ENCODE assay signal across 8 cellular contexts in genomic region chr6:53065266-53066058, GRCh38. TPM values are rescaled to one million over a fixed set of nuclear protein-coding genes. Genes with fewer than 3 reads are reported as not detected.
DNase-seq lines count a peak whose midpoint lies in the region; ATAC-seq and TF ChIP-seq lines count a peak whose summit lies in the region.

TSS of gene FBXO9 (plus strand) at chr6:53065404. CDS start at chr6:53065790, 386 bp downstream.

- peak within 1 kb of the TSS; percentile 55 for H3K27ac ChIP-seq in CD8-positive, alpha-beta T cell (ENCODE audit: low read depth, low read length)
- H3K27ac ChIP-seq in gastroesophageal sphincter (peak within 1 kb of the TSS; percentile 80 to 96 (median 90)), temporal lobe (ENCODE audit: low read depth, low read length) (peak within 1 kb of the TSS; percentile 97)

- H3K27ac Mint-ChIP-seq in CD8-positive, alpha-beta T cell: peak within 1 kb of the TSS; percentile 98

- peaks cover 17% of the 10 kb centered on the region for H3K36me3 Mint-ChIP-seq in CD8-positive, alpha-beta T cell

- POLR2A ChIA-PET in CD8-positive, alpha-beta T cell (lab: Charles Lee): interaction anchor here (1.0 kb wide), 1 partner anchor 81 kb away, joined by 4 read pairs; no protein-coding TSS in a partner anchor

- H3K4me1 Mint-ChIP-seq in CD8-positive, alpha-beta T cell (ENCODE audit: low read depth): peaks cover 53% of the 10 kb centered on the region

- no peaks in the 10 kb centered on the region for H3K9me3 Mint-ChIP-seq in CD8-positive, alpha-beta T cell

- CTCF ChIA-PET in CD8-positive, alpha-beta T cell (lab: Charles Lee): interaction anchor here (1.0 to 1.4 kb wide), 3 partner anchors 70 to 802 kb away, joined by 3 to 7 read pairs (median 3); partner anchors contain the start of gene GSTA4

- no peak for TF ChIP-seq CTCF in CD8-positive, alpha-beta T cell (IDR thresholded peaks at IDR 0.05)
- no peak for TF ChIP-seq CTCF in gastroesophageal sphincter (IDR thresholded peaks at IDR 0.05)

- H3K9me3 ChIP-seq in CD8-positive, alpha-beta T cell (ENCODE audit: low read length): no peaks in the 10 kb centered on the region
- no peaks in the 10 kb centered on the region for H3K9me3 ChIP-seq in gastroesophageal sphincter

- intact Hi-C loops in CD8-positive, alpha-beta T cell (cut with DNase I, micrococcal nuclease): loop anchor here (1.0 to 5.0 kb wide), 10 partner anchors 272 to 783 kb away; partner anchors contain the start of genes GCLC (in 2 of the 2), TMEM14A (in 2 of the 2), TRAM2 (in 2 of the 2) and EFHC1 (in 1 of the 2)

- H3K4me3 Mint-ChIP-seq in CD8-positive, alpha-beta T cell: peak within 1 kb of the TSS; percentile 100

- peaks cover 32% of the 10 kb centered on the region for H3K4me1 ChIP-seq in CD8-positive, alpha-beta T cell (ENCODE audit: insufficient read depth, low read length)
- H3K4me1 ChIP-seq in gastroesophageal sphincter: peaks cover 0 to 57% (median 16%) of the 10 kb centered on the region in 3 donors

- WGBS in gastroesophageal sphincter (ENCODE audit: low coverage in 1 of 2), 2 donors: 0% methylated on average over 1 of the region's 77 CpGs; no CpG with 5 or more reads in 1 of the 2 donors

- H3K27me3 ChIP-seq in CD8-positive, alpha-beta T cell (ENCODE audit: insufficient read depth, low read length): no peaks in the 10 kb centered on the region
- no peaks in the 10 kb centered on the region for H3K27me3 ChIP-seq in gastroesophageal sphincter

- peak within 1 kb of the TSS; percentile 79 for H3K4me3 ChIP-seq in CD8-positive, alpha-beta T cell (ENCODE audit: low read depth, low read length)
- peak within 1 kb of the TSS; percentile 80 to 81 for H3K4me3 ChIP-seq in gastroesophageal sphincter

- H3K36me3 ChIP-seq in CD8-positive, alpha-beta T cell (ENCODE audit: insufficient read depth, low read length): no peaks in the 10 kb centered on the region
- no peaks in the 10 kb centered on the region for H3K36me3 ChIP-seq in gastroesophageal sphincter

- peak; percentile 56 for ATAC-seq in CD8-positive, alpha-beta T cell
- ATAC-seq in GM19328 (IDR thresholded peaks at IDR 0.05; ENCODE audit: unreplicated experiment) (peak; percentile 44), HG03457 (IDR thresholded peaks at IDR 0.05; ENCODE audit: unreplicated experiment) (peak; percentile 34), gastroesophageal sphincter (peak; percentile 64)

- no peaks in the 10 kb centered on the region for H3K27me3 Mint-ChIP-seq in CD8-positive, alpha-beta T cell (ENCODE audit: low read depth)

- peak; percentile 49 to 86 (median 74) for DNase-seq in CD8-positive, alpha-beta T cell
- DNase-seq in activated T-helper 9 cell treated with anti-CD3 and anti-CD28 coated beads, Interleukin-2, amount 50 U/mL, for 16 hours (ENCODE audit: low read depth): peak; percentile 69
- DNase-seq in nucleus accumbens (lab: John Stamatoyannopoulos, UW): peak in 53 of 56 donors; percentile 23 to 93 (median 80)

- peak; percentile 47 to 73 for TF ChIP-seq POLR2A in gastroesophageal sphincter (IDR thresholded peaks at IDR 0.05)

- TF ChIP-seq EP300 in gastroesophageal sphincter (IDR thresholded peaks at IDR 0.05): no peak

TF ChIP-seq in PFSK-1, 5 proteins besides CTCF, POLR2A, EP300 and RAD21:
- no peak for TF ChIP-seq FOXP2 (optimal IDR thresholded peaks at IDR 0.05; ENCODE audit: borderline replicate concordance, extremely low read depth, extremely low read length, insufficient read depth)
- TF ChIP-seq TAF1 (IDR thresholded peaks at IDR 0.05; ENCODE audit: borderline replicate concordance, insufficient read depth, low read length): no peak
- TF ChIP-seq REST (IDR thresholded peaks at IDR 0.05; ENCODE audit: insufficient read depth in 1 of 2, low read depth in 2 of 2, low read length in 2 of 2): no peak
- TF ChIP-seq POLR2AphosphoS5 (IDR thresholded peaks at IDR 0.05; ENCODE audit: low read depth, low read length): peak; percentile 74
- no peak for TF ChIP-seq SIN3A (IDR thresholded peaks at IDR 0.05; ENCODE audit: borderline replicate concordance, insufficient read depth, low read length)
TF ChIP-seq in PFSK-1: peak in this region for 1.

RNA-seq across cellular contexts. Expression of gene FBXO9, which starts in this region (rescaled TPM):
- total RNA-seq in CD8-positive, alpha-beta T cell: 10 to 100 TPM; 63.7 to 67.8 TPM
- 85.6 TPM for polyA plus RNA-seq in PFSK-1 (2012; ENCODE audit: insufficient read length, low read depth)
- total RNA-seq in gastroesophageal sphincter: 10 to 100 TPM; 65.0 to 95.9 (median 82.3) TPM
- total RNA-seq in temporal lobe: 32.7 TPM

Comparison
In these comparisons a context has a peak if more than half of its experiments do, and no peak if none do; other contexts are left out.
1. Peak in every context shown above with its lines: DNase-seq, ATAC-seq, H3K4me3 ChIP-seq and H3K27ac ChIP-seq.